Comparison of ENCODE assay signal across 8 cellular contexts in the genomic region with DNA sequence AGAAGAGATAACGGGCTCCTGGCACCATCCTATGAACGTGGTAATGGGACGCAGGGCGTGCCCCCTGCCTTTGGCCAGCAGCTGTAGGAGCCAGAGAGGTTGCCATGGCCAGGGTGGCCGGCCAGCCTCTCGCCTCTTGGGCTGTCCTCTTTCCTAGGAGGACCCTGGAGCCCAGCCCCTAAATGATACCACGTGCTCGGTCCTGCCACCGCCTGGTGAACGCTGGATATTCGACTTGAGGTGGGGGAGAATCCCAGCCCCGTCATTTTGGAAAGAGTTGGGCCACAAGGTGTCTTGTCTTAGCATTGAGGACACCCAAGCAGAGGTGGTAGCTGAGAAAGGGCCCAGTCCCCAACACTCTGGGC. TPM values are rescaled to one million over a fixed set of nuclear protein-coding genes. Genes with fewer than 3 reads are reported as not detected.
DNase-seq lines count a peak whose midpoint lies in the region; ATAC-seq and TF ChIP-seq lines count a peak whose summit lies in the region.

No MANE protein-coding gene starts in this region.

- H3K9ac ChIP-seq in endodermal cell (ENCODE audit: extremely low read depth, low read length, poor library complexity, severe bottlenecking), result no peak overlapping the region

- no peaks in the 10 kb centered on the region for H3K36me3 ChIP-seq in endodermal cell (ENCODE audit: control insufficient read depth, insufficient read depth, low read length)

- H3K9me3 Mint-ChIP-seq in endodermal cell, result no peaks in the 10 kb centered on the region
- H3K9me3 Mint-ChIP-seq in natural killer cell, result no peaks in the 10 kb centered on the region

- H3K36me3 Mint-ChIP-seq in endodermal cell (ENCODE audit: low read depth), result no peaks in the 10 kb centered on the region
- H3K36me3 Mint-ChIP-seq in natural killer cell, result no peaks in the 10 kb centered on the region

- peak overlapping the region; percentile 62 for H3K4me3 Mint-ChIP-seq in endodermal cell
- H3K4me3 Mint-ChIP-seq in natural killer cell, result peak overlapping the region; percentile 19

- peak overlapping the region; percentile 70 for H3K4me3 ChIP-seq in endodermal cell (ENCODE audit: low read length)

- intact Hi-C loops in natural killer cell (cut with micrococcal nuclease), result no loop called here

- H3K27me3 Mint-ChIP-seq in endodermal cell (ENCODE audit: insufficient read depth) (peaks cover 67% of the 10 kb centered on the region), natural killer cell (ENCODE audit: low read depth in 2 of 2) (peaks cover 44 to 48% of the 10 kb centered on the region in 2 donors)

- DNase-seq in NCI-H1105 treated with DMSO at 0.1 percent for 48 hours (lab: John Stamatoyannopoulos, UW), result peak; percentile 21
- DNase-seq in NCI-H1105 (lab: John Stamatoyannopoulos, UW), result no peak
- peak; percentile 87 for DNase-seq in endodermal cell
- DNase-seq in natural killer cell, result no peak

- peaks cover 8% of the 10 kb centered on the region for H3K4me1 ChIP-seq in endodermal cell (ENCODE audit: control insufficient read depth, insufficient read depth, low read length)

- no peak overlapping the region for H3K27ac Mint-ChIP-seq in endodermal cell
- H3K27ac Mint-ChIP-seq in natural killer cell, result no peak overlapping the region

- WGBS in endodermal cell (ENCODE audit: insufficient coverage in 1 of 2, insufficient read length in 1 of 2), 2 experiments, result 2 to 4% methylated on average over 10 to 12 of the region's 12 CpGs

- peaks cover 51% of the 10 kb centered on the region for H3K27me3 ChIP-seq in endodermal cell (ENCODE audit: control insufficient read depth, insufficient read depth, low read length, poor library complexity, severe bottlenecking)

- TF ChIP-seq CTCF in endodermal cell (conservative IDR thresholded peaks at IDR 0.05) (peak; percentile 30), natural killer cell (IDR thresholded peaks at IDR 0.05) (no peak)

- no peak overlapping the region for H3K27ac ChIP-seq in endodermal cell (ENCODE audit: low read depth, low read length)

- ATAC-seq in HG02798 (IDR thresholded peaks at IDR 0.05; ENCODE audit: poor library complexity, unreplicated experiment), result peak; percentile 8
- ATAC-seq in SK-N-SH treated with all-trans-retinoic acid at 6 μM for 48 hours, result peak; percentile 56
- peak in 1 of 3 donors; percentile 3 for ATAC-seq in natural killer cell
- ATAC-seq in HG02938 (IDR thresholded peaks at IDR 0.05; ENCODE audit: unreplicated experiment), result no peak
- no peak for ATAC-seq in HG03571 (IDR thresholded peaks at IDR 0.05; ENCODE audit: unreplicated experiment)

- no peaks in the 10 kb centered on the region for H3K9me3 ChIP-seq in endodermal cell (ENCODE audit: control insufficient read depth, low read length)

- H3K4me1 Mint-ChIP-seq in endodermal cell (peaks cover 39% of the 10 kb centered on the region), natural killer cell (peaks cover 13 to 24% of the 10 kb centered on the region in 2 donors)

TF ChIP-seq in SK-N-SH treated with all-trans-retinoic acid at 6 μM for 48 hours, 23 proteins besides CTCF, POLR2A, EP300 and RAD21:
- TF ChIP-seq TOX (CRISPR knock-in tag; IDR thresholded peaks at IDR 0.05; ENCODE audit: borderline replicate concordance), result no peak
- TF ChIP-seq TCF4 (CRISPR knock-in tag; IDR thresholded peaks at IDR 0.05; ENCODE audit: borderline replicate concordance), result no peak
- no peak for TF ChIP-seq CSDC2 (CRISPR knock-in tag; IDR thresholded peaks at IDR 0.05)
- no peak for TF ChIP-seq ZNF70 (CRISPR knock-in tag; IDR thresholded peaks at IDR 0.05)
- TF ChIP-seq, protein P1, sequence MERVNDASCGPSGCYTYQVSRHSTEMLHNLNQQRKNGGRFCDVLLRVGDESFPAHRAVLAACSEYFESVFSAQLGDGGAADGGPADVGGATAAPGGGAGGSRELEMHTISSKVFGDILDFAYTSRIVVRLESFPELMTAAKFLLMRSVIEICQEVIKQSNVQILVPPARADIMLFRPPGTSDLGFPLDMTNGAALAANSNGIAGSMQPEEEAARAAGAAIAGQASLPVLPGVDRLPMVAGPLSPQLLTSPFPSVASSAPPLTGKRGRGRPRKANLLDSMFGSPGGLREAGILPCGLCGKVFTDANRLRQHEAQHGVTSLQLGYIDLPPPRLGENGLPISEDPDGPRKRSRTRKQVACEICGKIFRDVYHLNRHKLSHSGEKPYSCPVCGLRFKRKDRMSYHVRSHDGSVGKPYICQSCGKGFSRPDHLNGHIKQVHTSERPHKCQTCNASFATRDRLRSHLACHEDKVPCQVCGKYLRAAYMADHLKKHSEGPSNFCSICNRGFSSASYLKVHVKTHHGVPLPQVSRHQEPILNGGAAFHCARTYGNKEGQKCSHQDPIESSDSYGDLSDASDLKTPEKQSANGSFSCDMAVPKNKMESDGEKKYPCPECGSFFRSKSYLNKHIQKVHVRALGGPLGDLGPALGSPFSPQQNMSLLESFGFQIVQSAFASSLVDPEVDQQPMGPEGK (CRISPR knock-in tag; IDR thresholded peaks at IDR 0.05; ENCODE audit: borderline replicate concordance), result no peak
- TF ChIP-seq PPARA (CRISPR knock-in tag; IDR thresholded peaks at IDR 0.05; ENCODE audit: borderline replicate concordance), result no peak
- TF ChIP-seq TSHZ2 (CRISPR knock-in tag; IDR thresholded peaks at IDR 0.05), result no peak
- no peak for TF ChIP-seq GLIS3 (CRISPR knock-in tag; IDR thresholded peaks at IDR 0.05)
- TF ChIP-seq SNAI2 (CRISPR knock-in tag; IDR thresholded peaks at IDR 0.05), result no peak
- TF ChIP-seq ZNF565 (CRISPR knock-in tag; conservative IDR thresholded peaks at IDR 0.05; ENCODE audit: low read depth), result no peak
- TF ChIP-seq RARB (CRISPR knock-in tag; IDR thresholded peaks at IDR 0.05), result no peak
- TF ChIP-seq ZC3H10 (CRISPR knock-in tag; IDR thresholded peaks at IDR 0.05), result no peak
- no peak for TF ChIP-seq ZNF8 (CRISPR knock-in tag; IDR thresholded peaks at IDR 0.05)
- no peak for TF ChIP-seq CSRNP3 (CRISPR knock-in tag; IDR thresholded peaks at IDR 0.05)
- no peak for TF ChIP-seq BACH2 (CRISPR knock-in tag; IDR thresholded peaks at IDR 0.05; ENCODE audit: borderline replicate concordance)
- no peak for TF ChIP-seq POU6F1 (CRISPR knock-in tag; IDR thresholded peaks at IDR 0.05; ENCODE audit: borderline replicate concordance, low read depth)

RNA-seq across cellular contexts. Expression of gene NRG2, which starts 0.4 kb away (rescaled TPM):
- 10 to 100 TPM; 10.8 to 12.5 TPM for total RNA-seq in endodermal cell
- 1.6 TPM for polyA plus RNA-seq in endodermal cell (2013, experiment 1 of 2)
- 1.1 TPM for polyA plus RNA-seq in endodermal cell (2013, experiment 2 of 2)
- under 1 TPM; 0.21 to 0.50 (median 0.40) TPM for total RNA-seq in natural killer cell

Comparison
In these comparisons a context has a peak if more than half of its experiments do, and no peak if none do; other contexts are left out.
1. DNase-seq: peak in NCI-H1105 treated with DMSO at 0.1 percent for 48 hours (single experiment) and endodermal cell (single experiment); none in NCI-H1105 (single experiment) and natural killer cell (single experiment).
2. ATAC-seq: peak in HG02798 (single experiment) and SK-N-SH treated with all-trans-retinoic acid at 6 μM for 48 hours (single experiment); none in HG02938 (single experiment) and HG03571 (single experiment).
3. RNA of gene NRG2, which starts 0.4 kb away (total RNA-seq): 10.8 to 12.5 TPM in endodermal cell; 0.21 to 0.50 TPM in natural killer cell; every median in the first group is over 4 times any median in the second.